ENCODE assay signal across 1 cellular context in genomic region chr20:18566892-18567738, GRCh38.
TF ChIP-seq lines count a peak whose summit lies in the region.

TSS of gene SMIM26 (plus strand) at chr20:18567432. CDS start at chr20:18567479, 47 bp downstream.

TF ChIP-seq in K562, 482 proteins besides CTCF, POLR2A, EP300 and RAD21 (continued from another document):
- TF ChIP-seq USF2 (CRISPR knock-in tag; IDR thresholded peaks at IDR 0.05) (peak; percentile 72), POU5F1 (IDR thresholded peaks at IDR 0.05; ENCODE audit: borderline replicate concordance, low read depth, low read length, partially characterized antibody) (no peak), E4F1 (CRISPR knock-in tag; IDR thresholded peaks at IDR 0.05; ENCODE audit: borderline replicate concordance) (no peak), ZNF121 (CRISPR knock-in tag; conservative IDR thresholded peaks at IDR 0.05) (no peak), SMARCB1 (IDR thresholded peaks at IDR 0.05; ENCODE audit: insufficient read length, low read depth) (no peak), ARID3B (CRISPR knock-in tag; IDR thresholded peaks at IDR 0.05; ENCODE audit: borderline replicate concordance) (no peak), HIVEP1 (CRISPR knock-in tag; IDR thresholded peaks at IDR 0.05) (no peak), ZNF717 (CRISPR knock-in tag; IDR thresholded peaks at IDR 0.05) (no peak), MAX (CRISPR knock-in tag; IDR thresholded peaks at IDR 0.05) (peak; percentile 34), STAT5A (IDR thresholded peaks at IDR 0.05; ENCODE audit: borderline replicate concordance, low read length) (no peak), ZBTB5 (IDR thresholded peaks at IDR 0.05) (no peak), DACH1 (IDR thresholded peaks at IDR 0.05; ENCODE audit: partially characterized antibody) (no peak), NCOA2 (IDR thresholded peaks at IDR 0.05; ENCODE audit: partially characterized antibody in 2 of 2) (no peak), ZNF217 (CRISPR knock-in tag; IDR thresholded peaks at IDR 0.05) (no peak), PRDM10 (IDR thresholded peaks at IDR 0.05; ENCODE audit: partially characterized antibody) (no peak), XRCC3 (IDR thresholded peaks at IDR 0.05) (no peak), ZBTB11 (CRISPR knock-in tag; IDR thresholded peaks at IDR 0.05) (peak; percentile 79 to 98 (median 96)), RBM15 (IDR thresholded peaks at IDR 0.05; ENCODE audit: insufficient read depth, low read length) (no peak), ZNF75A (CRISPR knock-in tag; IDR thresholded peaks at IDR 0.05) (no peak), HCFC1 (IDR thresholded peaks at IDR 0.05; ENCODE audit: low read depth, low read length) (peak; percentile 68), TRIM24 (IDR thresholded peaks at IDR 0.05) (peak in 1 of 2 experiments; percentile 68; a peak in 1 of 4 replicates)
